11 cellular contexts compared by ENCODE assay signal in genomic region chr10:131242007-131242406, GRCh38.
DNase-seq lines count a peak whose midpoint lies in the region; ATAC-seq and TF ChIP-seq lines count a peak whose summit lies in the region.
"Had no signal": no experiment of that assay in that cellular context is flagged by ENCODE, and none has a peak within 500 bp of the region (broad histone marks: within the 10 kb centered on the region; RNA-seq: fewer than 3 reads in every experiment).

No MANE protein-coding gene starts in this region.

- H2BK20ac ChIP-seq in H9 (ENCODE audit: low read depth, low read length, poor library complexity, severe bottlenecking) = no peak overlapping the region

- TF ChIP-seq CTCF in H9 (conservative IDR thresholded peaks at IDR 0.05) (peak; percentile 82), right lobe of liver (IDR thresholded peaks at IDR 0.05) (peak; percentile 26 to 48 (median 40))

- H2BK12ac ChIP-seq in H9 (ENCODE audit: insufficient read length, low read depth, low read length) = no peak overlapping the region

- H2BK15ac ChIP-seq in H9 (ENCODE audit: low read depth, low read length) = no peak overlapping the region

- H4K20me1 ChIP-seq in H9 (ENCODE audit: control insufficient read depth, insufficient read depth, insufficient read length) = no peaks in the 10 kb centered on the region

- H3K9me3 Mint-ChIP-seq in H9 = no peaks in the 10 kb centered on the region

- no peak overlapping the region for H3K56ac ChIP-seq in H9 (ENCODE audit: insufficient read length, low read depth, low read length)

- peak; percentile 10 for DNase-seq in Caki2 (ENCODE audit: low read depth)
- DNase-seq in H9 = peak; percentile 60
- DNase-seq in SW480 (ENCODE audit: low spot score) = peak; percentile 13
- peak in 1 of 3 donors; percentile 50 for DNase-seq in right lobe of liver
- no peak for DNase-seq in putamen (ENCODE audit: low spot score)
- DNase-seq in OCI-M2 (lab: John Stamatoyannopoulos, UW; ENCODE audit: unreplicated experiment) = no peak
- no peak for DNase-seq in central memory CD4-positive, alpha-beta T cell
- DNase-seq in GF-D8 (lab: John Stamatoyannopoulos, UW) = no peak
- DNase-seq: IMR-90 had no signal

- H4K8ac ChIP-seq in H9 (replicated peaks; ENCODE audit: insufficient read length, low read depth, low read length) = no peak overlapping the region

- no peak overlapping the region for H2AK5ac ChIP-seq in H9 (ENCODE audit: insufficient read length, low read length)

- H3K4me1 ChIP-seq in H9 (ENCODE audit: insufficient read depth, low read length) (no peaks in the 10 kb centered on the region), right lobe of liver (no peaks in the 10 kb centered on the region)
- H3K4me1 ChIP-seq: suprapubic skin had no signal

- H3K4me3 ChIP-seq in right lobe of liver = no peak overlapping the region
- H3K4me3 ChIP-seq: lung, suprapubic skin had no signal

- H3K4me1 Mint-ChIP-seq in H9 = peaks cover 3 to 6% of the 10 kb centered on the region in 2 experiments

- H3K27ac Mint-ChIP-seq in H9 = no peak overlapping the region; a peak in 1 of 7 replicates

- no peak overlapping the region for H3K18ac ChIP-seq in H9 (ENCODE audit: insufficient read length, low read depth, low read length)

- H3K4me2 ChIP-seq in H9 (ENCODE audit: insufficient read depth, insufficient read length, low read length) = no peak overlapping the region

- no peaks in the 10 kb centered on the region for H3K36me3 Mint-ChIP-seq in H9 (ENCODE audit: insufficient read depth in 1 of 3, low read depth in 3 of 3)

- H3K27me3 ChIP-seq in H9 (ENCODE audit: insufficient read depth, low read length) (no peaks in the 10 kb centered on the region), right lobe of liver (no peaks in the 10 kb centered on the region)

- in situ Hi-C loops in Caki2 (cut with HindIII; ENCODE audit: low pct_unique_long_range_greater_than_20kb, low sequenced_read_pairs) = no loop called here

- H3K36me3 ChIP-seq in right lobe of liver = no peaks in the 10 kb centered on the region
- H3K36me3 ChIP-seq: suprapubic skin had no signal

- H3K27ac ChIP-seq in H9 (ENCODE audit: insufficient read length, low read depth, low read length) (no peak overlapping the region), right lobe of liver (no peak overlapping the region)
- H3K27ac ChIP-seq: suprapubic skin had no signal

- H3K4me3 Mint-ChIP-seq in H9 = no peak overlapping the region

- no peaks in the 10 kb centered on the region for H3K9me3 ChIP-seq in H9 (ENCODE audit: control insufficient read depth, low read depth, low read length)
- H3K9me3 ChIP-seq in right lobe of liver = no peaks in the 10 kb centered on the region
- H3K9me3 ChIP-seq: suprapubic skin had no signal

- H3K79me1 ChIP-seq in H9 (ENCODE audit: insufficient read depth, low read depth, low read length, poor library complexity, severe bottlenecking) = no peaks in the 10 kb centered on the region

- no CpG with 5 or more reads among the region's 8 CpGs for WGBS in H9 (ENCODE audit: extremely low coverage, insufficient read length, low lambda C conversion rate)
- WGBS in right lobe of liver (ENCODE audit: insufficient coverage, low coverage, low lambda C conversion rate, missing lambda C conversion rate) = 20% methylated on average over 8 of the region's 8 CpGs

- TF ChIP-seq POLR2A in right lobe of liver (IDR thresholded peaks at IDR 0.05) = no peak

- H2BK120ac ChIP-seq in H9 (ENCODE audit: low read depth, low read length, poor library complexity, severe bottlenecking) = no peak overlapping the region

- H2BK5ac ChIP-seq in H9 (ENCODE audit: insufficient read length, low read length) = no peak overlapping the region

- H3K14ac ChIP-seq in H9 (ENCODE audit: insufficient read depth, low read length) = no peak overlapping the region

- no peak overlapping the region for H4K91ac ChIP-seq in H9 (ENCODE audit: insufficient read length, low read depth, low read length)

- H3K4ac ChIP-seq in H9 (ENCODE audit: low read depth, low read length) = no peak overlapping the region

- H3K79me2 ChIP-seq in H9 (ENCODE audit: insufficient read depth, low read length) = no peaks in the 10 kb centered on the region

- H3K23ac ChIP-seq in H9 (ENCODE audit: insufficient read length, low read depth, low read length) = no peak overlapping the region

- H4K5ac ChIP-seq in H9 (ENCODE audit: insufficient read length, low read depth, low read length) = no peak overlapping the region

- peak in 2 of 4 donors; percentile 38 to 44 for ATAC-seq in right lobe of liver

- no peaks in the 10 kb centered on the region for H3K23me2 ChIP-seq in H9 (ENCODE audit: insufficient read length, low read depth, low read length, poor library complexity, severe bottlenecking)

- no peak overlapping the region for H2AFZ ChIP-seq in H9 (ENCODE audit: low read length)

- no peak overlapping the region for H3K9ac ChIP-seq in H9 (ENCODE audit: extremely low read depth, insufficient read length, low read length)

- intact Hi-C loops in right lobe of liver (cut with DNase I) = loop anchor here in 1 of 2 donors (10.0 kb wide), 1 partner anchor 633 kb away; no protein-coding TSS in a partner anchor

- no peaks in the 10 kb centered on the region; the same call in 1 of the 2 replicates for H3K27me3 Mint-ChIP-seq in H9 (ENCODE audit: low read depth)

- no peak overlapping the region for H3T11ph ChIP-seq in H9 (ENCODE audit: low read length)

Comparison
In these comparisons a context has a peak if more than half of its experiments do, and no peak if none do; other contexts are left out.
1. DNase-seq: peak in Caki2 (single experiment), H9 (single experiment) and SW480 (single experiment); none in putamen (single experiment), OCI-M2 (single experiment), central memory CD4-positive, alpha-beta T cell (single experiment) and GF-D8 (single experiment).